Comparison of ENCODE assay signal across 8 cellular contexts in genomic region chr17:50198026-50198669, GRCh38. TPM values are rescaled to one million over a fixed set of nuclear protein-coding genes. Genes with fewer than 3 reads are reported as not detected.
DNase-seq lines count a peak whose midpoint lies in the region; ATAC-seq, FAIRE-seq and TF ChIP-seq lines count a peak whose summit lies in the region.

No MANE protein-coding gene starts in this region.

- POLR2A ChIA-PET in GM12878 (lab: Charles Lee): interaction anchor here (1.3 to 5.1 kb wide), 2 partner anchors 28 to 53 kb away, joined by 3 to 28 read pairs; no protein-coding TSS in a partner anchor

- no peaks in the 10 kb centered on the region for H3K79me2 ChIP-seq in Karpas-422 (ENCODE audit: low read length)
- H3K79me2 ChIP-seq in GM12878 (ENCODE audit: control insufficient read depth, insufficient read depth, low read length): no peaks in the 10 kb centered on the region

- in situ Hi-C loops in GM12878 (cut with MboI): loop anchor here (5.0 to 10.0 kb wide), 2 partner anchors 36 to 97 kb away; no protein-coding TSS in a partner anchor

- WGBS in GM12878 (ENCODE audit: insufficient coverage, insufficient replicate concordance, low lambda C conversion rate, missing lambda C conversion rate): 8% methylated on average over 7 of the region's 7 CpGs

- TF ChIP-seq CTCF in GM12878 (IDR thresholded peaks at IDR 0.05 in 2 of 3, conservative IDR thresholded peaks at IDR 0.05 in 1 of 3; ENCODE audit: control insufficient read depth in 2 of 3, extremely low read depth in 1 of 3, insufficient read depth in 1 of 3, low read depth in 3 of 3, low read length in 3 of 3): peak; percentile 76 to 90 (median 85)

- no peaks in the 10 kb centered on the region for H4K20me1 ChIP-seq in Karpas-422 (ENCODE audit: insufficient read depth, low read depth, low read length)
- no peaks in the 10 kb centered on the region for H4K20me1 ChIP-seq in GM12878 (ENCODE audit: control insufficient read depth, insufficient read depth)

- H3K9ac ChIP-seq in Karpas-422 (ENCODE audit: low read length) (no peak overlapping the region), GM12878 (ENCODE audit: control insufficient read depth, insufficient read depth, low read length) (no peak overlapping the region)

- peak; percentile 42 for ATAC-seq in GM12878
- no peak for ATAC-seq in GM18505 (IDR thresholded peaks at IDR 0.05; ENCODE audit: unreplicated experiment)
- ATAC-seq in GM18868 (IDR thresholded peaks at IDR 0.05; ENCODE audit: unreplicated experiment): no peak

- peak; percentile 93 for FAIRE-seq in GM12878 (lab: Jason Lieb, UNC)

- peak; percentile 76 for TF ChIP-seq RAD21 in GM12878 (IDR thresholded peaks at IDR 0.05; ENCODE audit: insufficient read depth, low read depth, low read length)

- H3K4me2 ChIP-seq in Karpas-422 (ENCODE audit: low read depth, low read length, poor library complexity, severe bottlenecking): no peak overlapping the region
- H3K4me2 ChIP-seq in GM12878 (ENCODE audit: control insufficient read depth, insufficient read depth): no peak overlapping the region

- H3K9me2 ChIP-seq in Karpas-422 (replicated peaks; ENCODE audit: insufficient read depth, low read length): no peaks in the 10 kb centered on the region

- H3K4me1 ChIP-seq in Karpas-422 (ENCODE audit: low read length): peaks cover 9% of the 10 kb centered on the region; the same call in 1 of the 2 replicates
- H3K4me1 ChIP-seq in GM12878 (ENCODE audit: control insufficient read depth, insufficient read depth, low read length): peaks cover 14% of the 10 kb centered on the region

- DNase-seq in DMS153 (lab: John Stamatoyannopoulos, UW) (peak; percentile 11), Karpas-422 (peak; percentile 87), T-helper 2 cell (peak in 4 of 5 experiments; percentile 24 to 69 (median 38)), GM12878 (ENCODE audit: low read depth, low spot score) (no peak), kidney glomerular epithelial cell (lab: John Stamatoyannopoulos, UW) (peak; percentile 37)
- peak; percentile 61 for DNase-seq in stimulated activated CD4-positive, alpha-beta T cell treated with anti-CD3 and anti-CD28 coated beads, Interleukin-4, amount 100 ng/mL, for 24 hours

- no peaks in the 10 kb centered on the region for H3K27me3 ChIP-seq in Karpas-422 (ENCODE audit: low read length)
- H3K27me3 ChIP-seq in GM12878 (replicated peaks in 1 of 2; ENCODE audit: control insufficient read depth in 2 of 2, insufficient read depth in 2 of 2, low read length in 1 of 2): peaks cover 9 to 11% of the 10 kb centered on the region in 2 experiments

- CTCF ChIA-PET in GM12878 (lab: Yijun Ruan, JAX): interaction anchor here (0.7 to 10.1 kb wide), 22 partner anchors 10 to 107 kb away, joined by 3 to 514 read pairs (median 4); partner anchors contain the start of genes SGCA and TMEM92

- intact Hi-C loops in GM12878 (cut with micrococcal nuclease; ENCODE audit: unreplicated experiment): loop anchor here (1.0 kb wide), 1 partner anchor 29 kb away; no protein-coding TSS in a partner anchor

- TF ChIP-seq POLR2A in GM12878 (IDR thresholded peaks at IDR 0.05; ENCODE audit: low read depth, low read length) (no peak), GM18505 (IDR thresholded peaks at IDR 0.05; ENCODE audit: borderline replicate concordance, extremely low read depth, insufficient read depth, insufficient read length) (no peak)

- H3K27ac ChIP-seq in Karpas-422 (ENCODE audit: low read length): no peak overlapping the region
- H3K27ac ChIP-seq in GM12878 (ENCODE audit: control insufficient read depth, insufficient read depth): no peak overlapping the region

- H3K4me3 ChIP-seq in Karpas-422 (ENCODE audit: low read length) (no peak overlapping the region), GM12878 (no peak overlapping the region)

- RAD21 ChIA-PET in GM12878 (lab: Charles Lee; ENCODE audit: unreplicated experiment): interaction anchor here (0.6 to 8.8 kb wide), 9 partner anchors 20 to 99 kb away, joined by 3 to 176 read pairs (median 5); partner anchors contain the start of gene SGCA

- H2AFZ ChIP-seq in Karpas-422 (ENCODE audit: low read length) (no peak overlapping the region), GM12878 (ENCODE audit: control insufficient read depth, low read depth, low read length) (no peak overlapping the region)

- SMC1A ChIA-PET in GM12878 (lab: Charles Lee; ENCODE audit: uncharacterized antibody, unreplicated experiment): interaction anchor here (0.6 to 6.3 kb wide), 16 partner anchors 11 to 114 kb away, joined by 3 to 177 read pairs (median 4); partner anchors contain the start of gene SGCA

- BruUV-seq in GM12878 (replicated peaks; lab: Mats Ljungman, UMichigan): no TSS peak

- no peaks in the 10 kb centered on the region for H3K9me3 ChIP-seq in Karpas-422 (ENCODE audit: low read length)
- H3K9me3 ChIP-seq in GM12878 (replicated peaks; ENCODE audit: control insufficient read depth, insufficient read depth, low read length): no peaks in the 10 kb centered on the region

- H3K36me3 ChIP-seq in Karpas-422 (ENCODE audit: insufficient read depth, low read length) (no peaks in the 10 kb centered on the region), GM12878 (ENCODE audit: control insufficient read depth in 2 of 2, insufficient read depth in 2 of 2, low read length in 1 of 2) (no peaks in the 10 kb centered on the region)

- TF ChIP-seq EP300 in GM12878 (IDR thresholded peaks at IDR 0.05; ENCODE audit: borderline replicate concordance in 1 of 2, control insufficient read depth in 1 of 2, low read depth in 2 of 2, low read length in 2 of 2): no peak

TF ChIP-seq in GM12878, 131 proteins besides CTCF, POLR2A, EP300 and RAD21 (continues in another document):
- TF ChIP-seq IKZF1 (conservative IDR thresholded peaks at IDR 0.05) (0 out of 2 replicates have a peak, but pooled peaks have one; percentile 10), POU2F2 (IDR thresholded peaks at IDR 0.05; ENCODE audit: borderline replicate concordance, low read depth, low read length) (no peak; the same call in 2 of the 3 replicates), ZNF274 (IDR thresholded peaks at IDR 0.05; ENCODE audit: insufficient read depth, insufficient read length) (no peak)

RNA-seq across cellular contexts. Expression of gene COL1A1, which starts 3.3 kb away (rescaled TPM):
- total RNA-seq in Karpas-422 (2014; rRNA removed; shearing (Covaris generic); ENCODE audit: low replicate concordance): not detected in 2 replicates
- total RNA-seq in GM12878 (2013; cell fraction: nucleolus; rRNA removed): 43.7 and 49.7 TPM in 2 replicates
- 0.79 and 1.1 TPM in 2 replicates for total RNA-seq in GM12878 (2014; rRNA removed)
- total RNA-seq in GM12878 (2014; rRNA removed; fragmentation: Illumina TruSeq; extraction: Trizol): 0.55 and 1.2 TPM in 2 replicates
- total RNA-seq in GM12878 (2021): 6.1 and 7.7 TPM in 2 replicates
- 1.5 TPM for polyA plus RNA-seq in GM12878 (2011; ENCODE audit: low read depth)
- 1.9 and 2.9 TPM in 2 replicates for polyA plus RNA-seq in GM12878 (2011; rRNA removed)
- 2.8 TPM in 2 replicates for polyA plus RNA-seq in GM12878 (2011; cell fraction: cytosol; rRNA removed)
- polyA plus RNA-seq in GM12878 (2011; cell fraction: nucleus; rRNA removed): 67.6 and 84.9 TPM in 2 replicates
- 2.7 and 4.3 TPM in 2 replicates for polyA plus RNA-seq in GM12878 (2012)
- polyA plus RNA-seq in GM12878 (2014; fragmentation: Illumina TruSeq; extraction: Trizol): 0.54 and 1.9 TPM in 2 replicates
- polyA plus RNA-seq in GM12878 (2014; fragmentation: Nextera tagmentation; extraction: Ambion mirVana): under 1 TPM; 0.18 to 0.32 TPM
- 3.5 and 3.9 TPM in 2 replicates for polyA plus RNA-seq in GM12878 (2014; rRNA removed)
- polyA plus RNA-seq in GM12878 (2016; fragmentation: Nextera tagmentation; extraction: Ambion mirVana): 1 to 10 TPM; 2.7 to 4.3 TPM
- polyA minus RNA-seq in GM12878 (2011; rRNA and poly(A)+ RNA removed): 4.6 and 8.9 TPM in 2 replicates
- polyA minus RNA-seq in GM12878 (2011; cell fraction: cytosol; rRNA and poly(A)+ RNA removed): 2.3 and 2.5 TPM in 2 replicates
- 24.8 and 32.3 TPM in 2 replicates for polyA minus RNA-seq in GM12878 (2011; cell fraction: nucleus; rRNA and poly(A)+ RNA removed)

RNA-seq across cellular contexts. Expression of gene SGCA, which starts 32.3 kb away (rescaled TPM):
- total RNA-seq in Karpas-422 (2014; rRNA removed; shearing (Covaris generic); ENCODE audit: low replicate concordance): not detected in 2 replicates
- 1.9 and 2.9 TPM in 2 replicates for total RNA-seq in GM12878 (2013; cell fraction: nucleolus; rRNA removed)
- 0.11 and 0.68 TPM in 2 replicates for total RNA-seq in GM12878 (2014; rRNA removed)
- total RNA-seq in GM12878 (2014; rRNA removed; fragmentation: Illumina TruSeq; extraction: Trizol): 0.27 TPM in 1 of 2 replicates, not detected in the other
- total RNA-seq in GM12878 (2021): 0.51 and 0.56 TPM in 2 replicates
- polyA plus RNA-seq in GM12878 (2011; ENCODE audit: low read depth): 0.52 TPM
- polyA plus RNA-seq in GM12878 (2011; rRNA removed): 0.24 and 0.81 TPM in 2 replicates
- 0.54 and 1.2 TPM in 2 replicates for polyA plus RNA-seq in GM12878 (2011; cell fraction: cytosol; rRNA removed)
- 3.6 and 4.5 TPM in 2 replicates for polyA plus RNA-seq in GM12878 (2011; cell fraction: nucleus; rRNA removed)
- 1.2 and 1.9 TPM in 2 replicates for polyA plus RNA-seq in GM12878 (2012)
- polyA plus RNA-seq in GM12878 (2014; fragmentation: Illumina TruSeq; extraction: Trizol): 0.24 TPM in 1 of 2 replicates, not detected in the other
- under 1 TPM in 1 of 2 experiments, not detected in 1; 0.13 TPM for polyA plus RNA-seq in GM12878 (2014; fragmentation: Nextera tagmentation; extraction: Ambion mirVana)
- polyA plus RNA-seq in GM12878 (2014; rRNA removed): 0.25 and 2.2 TPM in 2 replicates
- under 1 TPM in 1 of 2 experiments, not detected in 1; 0.50 TPM for polyA plus RNA-seq in GM12878 (2016; fragmentation: Nextera tagmentation; extraction: Ambion mirVana)
- 0.29 and 1.1 TPM in 2 replicates for polyA minus RNA-seq in GM12878 (2011; rRNA and poly(A)+ RNA removed)
- not detected in 2 replicates for polyA minus RNA-seq in GM12878 (2011; cell fraction: cytosol; rRNA and poly(A)+ RNA removed)
- polyA minus RNA-seq in GM12878 (2011; cell fraction: nucleus; rRNA and poly(A)+ RNA removed): 0.36 TPM in 1 of 2 replicates, not detected in the other

RNA-seq across cellular contexts. Expression of gene PPP1R9B, which starts 47.7 kb away (rescaled TPM):
- total RNA-seq in Karpas-422 (2014; rRNA removed; shearing (Covaris generic); ENCODE audit: low replicate concordance): 41.0 and 106 TPM in 2 replicates
- 55.7 and 68.4 TPM in 2 replicates for total RNA-seq in GM12878 (2013; cell fraction: nucleolus; rRNA removed)
- total RNA-seq in GM12878 (2014; rRNA removed): 59.9 and 62.9 TPM in 2 replicates
- total RNA-seq in GM12878 (2014; rRNA removed; fragmentation: Illumina TruSeq; extraction: Trizol): 35.9 and 39.6 TPM in 2 replicates
- 103 and 107 TPM in 2 replicates for total RNA-seq in GM12878 (2021)
- polyA plus RNA-seq in GM12878 (2011; ENCODE audit: low read depth): 21.7 TPM
- polyA plus RNA-seq in GM12878 (2011; rRNA removed): 30.2 and 44.4 TPM in 2 replicates
- 39.3 and 43.6 TPM in 2 replicates for polyA plus RNA-seq in GM12878 (2011; cell fraction: cytosol; rRNA removed)
- polyA plus RNA-seq in GM12878 (2011; cell fraction: nucleus; rRNA removed): 75.0 and 144 TPM in 2 replicates
- 54.8 and 64.1 TPM in 2 replicates for polyA plus RNA-seq in GM12878 (2012)
- polyA plus RNA-seq in GM12878 (2014; fragmentation: Illumina TruSeq; extraction: Trizol): 17.9 and 35.4 TPM in 2 replicates
- under 1 TPM; 0.20 to 0.45 TPM for polyA plus RNA-seq in GM12878 (2014; fragmentation: Nextera tagmentation; extraction: Ambion mirVana)
- polyA plus RNA-seq in GM12878 (2014; rRNA removed): 52.0 and 58.7 TPM in 2 replicates
- polyA plus RNA-seq in GM12878 (2016; fragmentation: Nextera tagmentation; extraction: Ambion mirVana): 1 to 10 TPM; 1.8 to 2.3 TPM
- polyA minus RNA-seq in GM12878 (2011; rRNA and poly(A)+ RNA removed): 38.4 and 59.7 TPM in 2 replicates
- 36.3 and 36.8 TPM in 2 replicates for polyA minus RNA-seq in GM12878 (2011; cell fraction: cytosol; rRNA and poly(A)+ RNA removed)
- 12.3 and 46.2 TPM in 2 replicates for polyA minus RNA-seq in GM12878 (2011; cell fraction: nucleus; rRNA and poly(A)+ RNA removed)
